ENCODE assay signal across 1 cellular context in the genomic region with DNA sequence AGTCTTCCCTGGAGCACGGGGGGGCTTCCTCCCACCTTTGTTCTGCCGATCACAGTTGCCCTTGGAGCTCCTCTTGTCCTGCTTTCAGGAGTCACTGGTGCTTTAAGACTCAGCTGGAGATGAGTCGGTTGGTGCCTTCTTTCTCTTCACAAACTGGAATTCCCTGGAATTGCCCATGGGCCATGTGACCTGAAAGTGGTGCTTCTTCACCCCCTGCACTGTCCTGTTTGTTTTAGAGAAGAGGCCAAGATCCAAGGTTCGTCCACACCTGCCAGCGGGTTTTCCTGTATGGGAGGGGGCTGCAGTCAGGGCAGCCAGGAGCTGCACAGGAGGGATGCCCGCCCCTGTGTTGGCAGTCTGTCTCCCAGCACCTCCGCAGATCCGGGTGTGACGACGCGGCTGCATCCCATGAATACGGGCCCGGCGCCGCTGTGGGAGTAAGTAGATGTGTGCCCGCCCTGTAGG.
TF ChIP-seq lines count a peak whose summit lies in the region.

No MANE protein-coding gene starts in this region.

TF ChIP-seq in H1, 55 proteins besides CTCF, POLR2A, EP300 and RAD21:
- no peak for TF ChIP-seq POLR2AphosphoS5 (IDR thresholded peaks at IDR 0.05; ENCODE audit: low read depth, low read length)
- TF ChIP-seq, protein P1, sequence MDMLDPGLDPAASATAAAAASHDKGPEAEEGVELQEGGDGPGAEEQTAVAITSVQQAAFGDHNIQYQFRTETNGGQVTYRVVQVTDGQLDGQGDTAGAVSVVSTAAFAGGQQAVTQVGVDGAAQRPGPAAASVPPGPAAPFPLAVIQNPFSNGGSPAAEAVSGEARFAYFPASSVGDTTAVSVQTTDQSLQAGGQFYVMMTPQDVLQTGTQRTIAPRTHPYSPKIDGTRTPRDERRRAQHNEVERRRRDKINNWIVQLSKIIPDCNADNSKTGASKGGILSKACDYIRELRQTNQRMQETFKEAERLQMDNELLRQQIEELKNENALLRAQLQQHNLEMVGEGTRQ (IDR thresholded peaks at IDR 0.05; ENCODE audit: low read length): no peak
- no peak for TF ChIP-seq E2F6 (IDR thresholded peaks at IDR 0.05)
- no peak for TF ChIP-seq SIRT6 (IDR thresholded peaks at IDR 0.05; ENCODE audit: low read length)
- TF ChIP-seq MAFK (IDR thresholded peaks at IDR 0.05; ENCODE audit: low read depth, low read length): no peak
- no peak for TF ChIP-seq RFX5 (IDR thresholded peaks at IDR 0.05; ENCODE audit: borderline replicate concordance, low read depth, low read length)
- no peak for TF ChIP-seq SP2 (IDR thresholded peaks at IDR 0.05; ENCODE audit: low read length)
- TF ChIP-seq SP4 (IDR thresholded peaks at IDR 0.05; ENCODE audit: low read length): no peak
- TF ChIP-seq CBX8 (IDR thresholded peaks at IDR 0.05; ENCODE audit: borderline replicate concordance, low read depth, low read length): no peak
- no peak for TF ChIP-seq CHD1 (IDR thresholded peaks at IDR 0.05; ENCODE audit: low read depth, low read length)
TF ChIP-seq in H1: peak in this region for 0.
